In genomic region chr3:193396451-193397244, GRCh38 we compare ENCODE assay signal across 19 cellular contexts. TPM values are rescaled to one million over a fixed set of nuclear protein-coding genes. Genes with fewer than 3 reads are reported as not detected.
DNase-seq lines count a peak whose midpoint lies in the region; ATAC-seq and TF ChIP-seq lines count a peak whose summit lies in the region.
"Had no signal": no experiment of that assay in that cellular context is flagged by ENCODE, and none has a peak within 500 bp of the region (broad histone marks: within the 10 kb centered on the region; RNA-seq: fewer than 3 reads in every experiment).

No MANE protein-coding gene starts in this region.

- intact Hi-C loops in IMR-90 (cut with micrococcal nuclease), result no loop called here
- intact Hi-C loops in lower lobe of right lung (cut with DNase I), result no loop called here
- intact Hi-C loops in Caco-2 (cut with micrococcal nuclease; ENCODE audit: unreplicated experiment), result no loop called here

- H3K9me3 ChIP-seq in GM23248 (ENCODE audit: low read depth) (no peaks in the 10 kb centered on the region), IMR-90 (ENCODE audit: control insufficient read depth, insufficient read depth, low read length) (peaks cover 6% of the 10 kb centered on the region), lower lobe of right lung (no peaks in the 10 kb centered on the region), Caco-2 (no peaks in the 10 kb centered on the region)
- H3K9me3 ChIP-seq: SJSA1 had no signal

- CTCF ChIA-PET in IMR-90 (lab: Yijun Ruan, JAX) (no interaction called here), Caco-2 (lab: Charles Lee) (no interaction called here)

- no peak overlapping the region for H4K91ac ChIP-seq in IMR-90 (ENCODE audit: insufficient read depth, low read depth, low read length)

- H2BK5ac ChIP-seq in IMR-90 (ENCODE audit: low read depth, low read length, poor library complexity, severe bottlenecking), result no peak overlapping the region

- H3K23ac ChIP-seq in IMR-90 (ENCODE audit: low read depth, low read length), result no peak overlapping the region

- DNase-seq in GM23248 (peak; percentile 8), IMR-90 (no peak), astrocyte of the spinal cord (ENCODE audit: low read depth, low spot score) (peak; percentile 7), lower lobe of right lung (no peak), Caco-2 (no peak)
- no peak for DNase-seq in stimulated activated CD4-positive, alpha-beta T cell treated with anti-CD3 and anti-CD28 coated beads, Interleukin-15, amount 100 ng/mL, for 24 hours
- DNase-seq: ACHN, AML-193, DMS79, HFFc6, NCI-H1436, NCI-H2029 treated with DMSO at 0.1 percent for 48 hours, NCI-H510A, NCI-H774, PC-3 had no signal

- H3K4me2 ChIP-seq in GM23248 (ENCODE audit: unreplicated experiment) (no peak overlapping the region), IMR-90 (ENCODE audit: low read depth, low read length) (no peak overlapping the region)

- TF ChIP-seq CTCF in IMR-90 (conservative IDR thresholded peaks at IDR 0.05; ENCODE audit: low read depth, low read length) (no peak), astrocyte of the spinal cord (IDR thresholded peaks at IDR 0.05; ENCODE audit: low read depth, low read length) (no peak), lower lobe of right lung (IDR thresholded peaks at IDR 0.05) (no peak), Caco-2 (IDR thresholded peaks at IDR 0.05; ENCODE audit: insufficient read depth in 1 of 2, low read depth in 1 of 2, low read length in 1 of 2, severe bottlenecking in 1 of 2, unreplicated experiment in 1 of 2) (no peak)

- BruUV-seq in IMR-90 (replicated peaks; lab: Mats Ljungman, UMichigan) (no TSS peak), Caco-2 (replicated peaks; lab: Mats Ljungman, UMichigan) (no TSS peak)

- H3K4me3 Mint-ChIP-seq in Caco-2 (ENCODE audit: unreplicated experiment), result no peak overlapping the region
- H3K4me3 Mint-ChIP-seq: HFFc6 had no signal

- H3K27ac Mint-ChIP-seq in Caco-2 (ENCODE audit: unreplicated experiment), result no peak overlapping the region
- H3K27ac Mint-ChIP-seq: HFFc6 had no signal

- no peak overlapping the region for H3K18ac ChIP-seq in IMR-90 (ENCODE audit: low read depth, low read length)

- H3K79me1 ChIP-seq in IMR-90 (ENCODE audit: low read depth in 1 of 2, low read length in 2 of 2), result no peaks in the 10 kb centered on the region

- WGBS in GM23248 (ENCODE audit: low coverage in 1 of 2, low lambda C conversion rate in 2 of 2, missing lambda C conversion rate in 2 of 2), 2 experiments, result 12 to 19% methylated on average over 7 of the region's 7 CpGs
- 20% methylated on average over 3 of the region's 7 CpGs; no CpG with 5 or more reads in 1 of the 2 experiments for WGBS in IMR-90 (ENCODE audit: extremely low coverage in 2 of 2, insufficient read length in 1 of 2), 2 experiments

- H3K4me1 Mint-ChIP-seq in Caco-2 (ENCODE audit: low read depth, unreplicated experiment), result no peaks in the 10 kb centered on the region

- in situ Hi-C loops in GM23248 (cut with MboI) (no loop called here), IMR-90 (cut with MboI; ENCODE audit: low sequenced_read_pairs) (no loop called here), astrocyte of the spinal cord (cut with HindIII; ENCODE audit: low sequenced_read_pairs) (no loop called here)

- H3K9me1 ChIP-seq in IMR-90 (ENCODE audit: insufficient read depth, low read length), result no peaks in the 10 kb centered on the region

- no peaks in the 10 kb centered on the region for H3K9me2 ChIP-seq in GM23248 (ENCODE audit: insufficient read depth)

- no peak overlapping the region for H2AK9ac ChIP-seq in IMR-90 (replicated peaks; ENCODE audit: low read depth, low read length, poor library complexity)

- H3K9ac ChIP-seq in GM23248 (no peak overlapping the region), IMR-90 (ENCODE audit: low read depth, low read length) (no peak overlapping the region)

- H3K9me3 Mint-ChIP-seq in Caco-2 (ENCODE audit: unreplicated experiment), result no peaks in the 10 kb centered on the region

- no peak for TF ChIP-seq RAD21 in IMR-90 (IDR thresholded peaks at IDR 0.05; ENCODE audit: low read length)

- H3K79me2 ChIP-seq in GM23248 (ENCODE audit: insufficient read depth), result no peaks in the 10 kb centered on the region

- dilution Hi-C loops in IMR-90 (cut with HindIII; ENCODE audit: low sequenced_read_pairs, unreplicated experiment), result no loop called here

- ATAC-seq in IMR-90 (ENCODE audit: low read depth) (no peak), lower lobe of right lung (peak; percentile 6 to 45), HG03442 (IDR thresholded peaks at IDR 0.05; ENCODE audit: unreplicated experiment) (no peak)
- ATAC-seq: PC-3 had no signal

- H3K27me3 ChIP-seq in GM23248 (replicated peaks; ENCODE audit: insufficient read depth), result no peaks in the 10 kb centered on the region
- H3K27me3 ChIP-seq in IMR-90 (ENCODE audit: control insufficient read depth, insufficient read depth, low read length), result no peaks in the 10 kb centered on the region
- H3K27me3 ChIP-seq in lower lobe of right lung (ENCODE audit: low read depth), result no peaks in the 10 kb centered on the region
- no peaks in the 10 kb centered on the region for H3K27me3 ChIP-seq in Caco-2 (replicated peaks; ENCODE audit: control insufficient read depth, insufficient read depth, low read length)
- H3K27me3 ChIP-seq: SJSA1 had no signal

- H3K4ac ChIP-seq in IMR-90 (ENCODE audit: low read depth, low read length), result no peak overlapping the region

- H3K27ac ChIP-seq in GM23248, result no peak overlapping the region
- no peak overlapping the region for H3K27ac ChIP-seq in IMR-90 (ENCODE audit: insufficient read depth, low read length)
- H3K27ac ChIP-seq in lower lobe of right lung, result no peak overlapping the region
- H3K27ac ChIP-seq: RWPE1, SJSA1 had no signal

- H4K5ac ChIP-seq in IMR-90 (ENCODE audit: low read depth, low read length), result no peak overlapping the region

- no peaks in the 10 kb centered on the region for H3K4me1 ChIP-seq in GM23248 (ENCODE audit: insufficient read depth)
- H3K4me1 ChIP-seq in IMR-90 (ENCODE audit: control insufficient read depth, insufficient read depth, low read length), result no peaks in the 10 kb centered on the region
- H3K4me1 ChIP-seq in lower lobe of right lung, result no peaks in the 10 kb centered on the region
- H3K4me1 ChIP-seq in Caco-2, result no peaks in the 10 kb centered on the region

- H3K36me3 ChIP-seq in GM23248 (ENCODE audit: low read depth) (no peaks in the 10 kb centered on the region), IMR-90 (ENCODE audit: control insufficient read depth, insufficient read depth, low read length) (no peaks in the 10 kb centered on the region), lower lobe of right lung (no peaks in the 10 kb centered on the region), Caco-2 (ENCODE audit: control insufficient read depth, insufficient read depth, low read length) (no peaks in the 10 kb centered on the region)
- H3K36me3 ChIP-seq: SJSA1 had no signal

- no peak overlapping the region for H2BK120ac ChIP-seq in IMR-90 (ENCODE audit: low read depth, low read length)

- H4K20me1 ChIP-seq in GM23248 (ENCODE audit: insufficient read depth), result no peaks in the 10 kb centered on the region
- no peaks in the 10 kb centered on the region for H4K20me1 ChIP-seq in IMR-90 (ENCODE audit: insufficient read depth, low read length)

- no peak overlapping the region for H2BK20ac ChIP-seq in IMR-90 (ENCODE audit: low read depth, low read length)

- POLR2A ChIA-PET in IMR-90 (lab: Charles Lee; ENCODE audit: unreplicated experiment), result no interaction called here
- POLR2A ChIA-PET in Caco-2 (lab: Charles Lee), result no interaction called here

- H2AFZ ChIP-seq in GM23248 (no peak overlapping the region), IMR-90 (replicated peaks; ENCODE audit: low read length, poor library complexity) (no peak overlapping the region)

- no peaks in the 10 kb centered on the region for H3K36me3 Mint-ChIP-seq in Caco-2 (ENCODE audit: insufficient read depth, unreplicated experiment)

- H4K8ac ChIP-seq in IMR-90 (ENCODE audit: low read depth in 2 of 2, low read length in 2 of 2), result no peak overlapping the region

- H3K4me3 ChIP-seq in GM23248 (no peak overlapping the region), IMR-90 (ENCODE audit: insufficient read depth, low read depth, low read length) (no peak overlapping the region), astrocyte of the spinal cord (ENCODE audit: low read depth, low read length) (no peak overlapping the region), lower lobe of right lung (no peak overlapping the region), Caco-2 (ENCODE audit: low read depth, low read length) (no peak overlapping the region)
- H3K4me3 ChIP-seq: SJSA1 had no signal

- H3F3A ChIP-seq in GM23248 (ENCODE audit: insufficient read depth), result no peaks in the 10 kb centered on the region

- peaks cover 8% of the 10 kb centered on the region for H3K27me3 Mint-ChIP-seq in Caco-2 (ENCODE audit: insufficient read depth, unreplicated experiment)

- no peak overlapping the region for H3K14ac ChIP-seq in IMR-90 (replicated peaks; ENCODE audit: low read depth, low read length)

- no peak overlapping the region for H3K56ac ChIP-seq in IMR-90 (ENCODE audit: extremely low read depth, insufficient read depth, low read length)

- no peak overlapping the region for H2AK5ac ChIP-seq in IMR-90 (ENCODE audit: low read depth, low read length)

- no peak overlapping the region for H2BK15ac ChIP-seq in IMR-90 (ENCODE audit: low read depth, low read length)

- no peak for TF ChIP-seq POLR2A in IMR-90 (IDR thresholded peaks at IDR 0.05; ENCODE audit: low read depth, low read length)

TF ChIP-seq in IMR-90, 13 proteins besides CTCF, POLR2A, EP300 and RAD21:
- no peak for TF ChIP-seq NFE2L2 (IDR thresholded peaks at IDR 0.05; ENCODE audit: low read depth, low read length)
- 0 out of 2 replicates have a peak, but pooled peaks have one; percentile 24 for TF ChIP-seq CEBPB (IDR thresholded peaks at IDR 0.05; ENCODE audit: low read depth, low read length)

RNA-seq across cellular contexts. Expression of gene ATP13A5, which starts 18.1 kb away (rescaled TPM):
- not detected in 2 replicates for total RNA-seq in GM23248 (2014; rRNA removed; shearing (Covaris generic))
- polyA plus RNA-seq in GM23248 (2016; fragmentation: Nextera tagmentation; extraction: Ambion mirVana) (not detected in 2 replicates), IMR-90 (2012; rRNA removed) (not detected in 2 replicates)
- total RNA-seq in IMR-90 (2012; rRNA removed) (not detected in 2 replicates), lower lobe of right lung (2.0 TPM), Caco-2 (2022) (not detected in 2 replicates)
- not detected in 2 replicates for polyA plus RNA-seq in IMR-90 (2012; cell fraction: cytosol; rRNA removed)
- not detected in 2 replicates for polyA plus RNA-seq in IMR-90 (2012; cell fraction: nucleus; rRNA removed; ENCODE audit: low replicate concordance)
- total RNA-seq: HFFc6, LHCN-M2, PC-3, SJSA1 had no signal

Comparison
In these comparisons a context has a peak if more than half of its experiments do, and no peak if none do; other contexts are left out.
1. DNase-seq: peak in GM23248 (single experiment) and astrocyte of the spinal cord (single experiment); none in IMR-90 (single experiment), lower lobe of right lung (single experiment), Caco-2 (0 of 2) and stimulated activated CD4-positive, alpha-beta T cell treated with anti-CD3 and anti-CD28 coated beads, Interleukin-15, amount 100 ng/mL, for 24 hours (single experiment).
2. ATAC-seq: peak in lower lobe of right lung (2 of 2); none in IMR-90 (single experiment) and HG03442 (single experiment).